ENCODE assay signal across 10 cellular contexts in genomic region chr17:76539631-76540271, GRCh38. TPM values are rescaled to one million over a fixed set of nuclear protein-coding genes. Genes with fewer than 3 reads are reported as not detected.
A peak's percentile ranks its signal among the peaks of the same experiment; 100 is the strongest.
DNase-seq lines count a peak whose midpoint lies in the region; ATAC-seq and TF ChIP-seq lines count a peak whose summit lies in the region.
"Had no signal": no experiment of that assay in that cellular context is flagged by ENCODE, and none has a peak within 500 bp of the region (broad histone marks: within the 10 kb centered on the region; RNA-seq: fewer than 3 reads in every experiment).

A gene with protein sequence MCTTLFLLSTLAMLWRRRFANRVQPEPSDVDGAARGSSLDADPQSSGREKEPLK (plus strand): TSS chr17:76540044. CDS start chr17:76540142, 98 bp downstream.

- DNase-seq in BE2C = no peak
- DNase-seq in NCI-H82 treated with DMSO at 0.1 percent for 48 hours (lab: John Stamatoyannopoulos, UW; ENCODE audit: unreplicated experiment) = peak; percentile 52
- DNase-seq in epithelial cell of proximal tubule (ENCODE audit: low read depth) = no peak
- no peak for DNase-seq in neural crest cell (ENCODE audit: low read depth, low spot score)
- DNase-seq in stimulated activated naive CD4-positive, alpha-beta T cell (lab: John Stamatoyannopoulos, UW) = no peak
- DNase-seq in UCSD-AML1 (lab: John Stamatoyannopoulos, UW; ENCODE audit: unreplicated experiment) = no peak
- DNase-seq in activated CD8-positive, alpha-beta memory T cell treated with anti-CD3 and anti-CD28 coated beads, Interleukin-2, amount 50 U/mL, for 4 hours = no peak

- H3K9me3 Mint-ChIP-seq in neural crest cell = no peaks in the 10 kb centered on the region

- no peak within 1 kb of the TSS for H3K27ac Mint-ChIP-seq in neural crest cell (ENCODE audit: unreplicated experiment)

- ATAC-seq in HG02623 (IDR thresholded peaks at IDR 0.05; ENCODE audit: unreplicated experiment) = no peak

- peak; percentile 18; the same call in 1 of the 2 replicates for TF ChIP-seq CTCF in BE2C (IDR thresholded peaks at IDR 0.05; ENCODE audit: low read depth, low read length)
- TF ChIP-seq CTCF in epithelial cell of proximal tubule (conservative IDR thresholded peaks at IDR 0.05; ENCODE audit: low read depth, low read length) = no peak
- peak; percentile 30 for TF ChIP-seq CTCF in neural crest cell (conservative IDR thresholded peaks at IDR 0.05)

- H3K4me1 Mint-ChIP-seq in neural crest cell = peaks cover 56% of the 10 kb centered on the region

- no peaks in the 10 kb centered on the region for H3K27me3 ChIP-seq in BE2C

- H3K4me3 ChIP-seq in BE2C (ENCODE audit: low read depth, low read length) (peak within 1 kb of the TSS; percentile 84), epithelial cell of proximal tubule (ENCODE audit: low read depth, low read length) (peak within 1 kb of the TSS; percentile 56)

- H3K9me3 ChIP-seq in BE2C = no peaks in the 10 kb centered on the region

- peaks cover 23% of the 10 kb centered on the region for H3K36me3 ChIP-seq in BE2C

- peaks cover 58% of the 10 kb centered on the region for H3K27me3 Mint-ChIP-seq in neural crest cell (ENCODE audit: low read depth)

- H3K4me1 ChIP-seq in BE2C = peaks cover 45% of the 10 kb centered on the region

- H3K4me3 Mint-ChIP-seq in neural crest cell = peak within 1 kb of the TSS; percentile 88

- H3K36me3 Mint-ChIP-seq in neural crest cell (ENCODE audit: low read depth) = no peaks in the 10 kb centered on the region

RNA-seq across cellular contexts. Expression of the gene that starts here (rescaled TPM):
- polyA plus RNA-seq in BE2C (2012; ENCODE audit: insufficient read depth, insufficient read length, low read depth) = 44.2 TPM
- total RNA-seq in epithelial cell of proximal tubule (0.22 and 5.8 TPM in 2 replicates), neural crest cell (0.41 and 0.75 TPM in 2 replicates)
- total RNA-seq: HT1080, myocyte had no signal
